Comparison of ENCODE assay signal across 8 cellular contexts in the genomic region with DNA sequence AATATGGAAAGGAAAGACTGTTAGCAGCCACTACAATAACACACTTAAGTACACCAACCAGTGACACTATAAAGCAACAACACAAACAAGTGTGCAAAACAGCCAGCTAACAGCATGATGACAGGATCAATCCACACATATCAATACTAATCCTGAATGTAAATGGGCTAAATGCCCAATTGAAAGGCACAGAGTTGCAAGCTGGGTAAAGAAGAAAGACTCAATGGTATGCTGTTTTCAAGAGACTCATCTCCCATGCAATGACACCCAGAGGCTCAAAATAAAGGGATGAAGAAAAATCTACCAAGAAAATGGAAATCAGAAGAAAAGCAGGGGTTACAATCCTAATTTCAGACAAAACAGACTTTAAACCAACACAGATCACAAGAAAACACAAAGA.
"Had no signal": no experiment of that assay in that cellular context is flagged by ENCODE, and none has a peak within 500 bp of the region (broad histone marks: within the 10 kb centered on the region; RNA-seq: fewer than 3 reads in every experiment).

No MANE protein-coding gene starts in this region.

- H3K4me1 ChIP-seq: HAP-1 had no signal

- H3K4me3 ChIP-seq: GM23248, GM23338, HAP-1 had no signal

- DNase-seq: GM23248, GOT3, H7, H9, HCEC 1CT, HFFc6 had no signal

- H3K36me3 ChIP-seq: HAP-1 had no signal

- H3K27ac ChIP-seq: GM23248 had no signal
